Comparison of ENCODE assay signal across 11 cellular contexts in genomic region chr12:15629761-15630160, GRCh38.
DNase-seq lines count a peak whose midpoint lies in the region; ATAC-seq and TF ChIP-seq lines count a peak whose summit lies in the region.
"Had no signal": no experiment of that assay in that cellular context is flagged by ENCODE, and none has a peak within 500 bp of the region (broad histone marks: within the 10 kb centered on the region; RNA-seq: fewer than 3 reads in every experiment).

No MANE protein-coding gene starts in this region.

- no peaks in the 10 kb centered on the region for H3K27me3 ChIP-seq in upper lobe of left lung
- H3K27me3 ChIP-seq in CD4-positive, alpha-beta memory T cell (ENCODE audit: insufficient read depth, low read length): no peaks in the 10 kb centered on the region

- peaks cover 0 to 1% (median 0%) of the 10 kb centered on the region in 4 donors for H3K4me1 Mint-ChIP-seq in CD4-positive, alpha-beta memory T cell
- H3K4me1 Mint-ChIP-seq: stimulated activated memory B cell treated with anti-CD40 and anti-IgM and Interleukin-4, amounts not matched to agents 10 μg/mL and 1 μg/mL and 100 μg/mL, for 72 hours had no signal

- H3K9me3 Mint-ChIP-seq in CD4-positive, alpha-beta memory T cell: peaks cover 0 to 2% (median 0%) of the 10 kb centered on the region in 8 donors
- H3K9me3 Mint-ChIP-seq: stimulated activated memory B cell treated with anti-CD40 and anti-IgM and Interleukin-4, amounts not matched to agents 10 μg/mL and 1 μg/mL and 100 μg/mL, for 72 hours; T-helper 1 cell treated with Interleukin-12 subunit alpha and Interleukin-12 subunit beta and Interleukin-4 antibody, amounts not matched to agents 30 μg/mL and 1 μg/mL, for 36 hours had no signal

- WGBS in mesodermal cell (ENCODE audit: insufficient coverage in 2 of 2), 2 experiments: no CpG with 5 or more reads among the region's 3 CpGs
- 81 to 83% methylated on average over 3 of the region's 3 CpGs for WGBS in upper lobe of left lung, 2 donors

- CTCF ChIA-PET in CD4-positive, alpha-beta memory T cell (lab: Charles Lee; ENCODE audit: partially characterized antibody): no interaction called here

- DNase-seq in LHCN-M2 (ENCODE audit: low read depth) (peak; percentile 53), upper lobe of left lung (no peak)
- no peak for DNase-seq in stimulated activated CD4-positive, alpha-beta T cell treated with anti-CD3 and anti-CD28 coated beads, Interleukin-2, amount 100 ng/mL, for 24 hours
- DNase-seq in CD4-positive, alpha-beta memory T cell: no peak
- DNase-seq in activated naive CD4-positive, alpha-beta T cell treated with anti-CD3 and anti-CD28 coated beads, Interleukin-2, amount 50 U/mL, for 16 hours: no peak
- DNase-seq: GDM1 had no signal

- H3K36me3 Mint-ChIP-seq in CD4-positive, alpha-beta memory T cell: no peaks in the 10 kb centered on the region
- H3K36me3 Mint-ChIP-seq: stimulated activated memory B cell treated with anti-CD40 and anti-IgM and Interleukin-4, amounts not matched to agents 10 μg/mL and 1 μg/mL and 100 μg/mL, for 72 hours had no signal

- H3K27ac ChIP-seq in cingulate gyrus (ENCODE audit: low read depth, low read length) (peak overlapping the region; percentile 4), mesodermal cell (ENCODE audit: low read depth, low read length, severe bottlenecking) (peak overlapping the region; percentile 93), upper lobe of left lung (peak overlapping the region; percentile 29 to 84 (median 66))
- H3K27ac ChIP-seq in CD4-positive, alpha-beta memory T cell (ENCODE audit: low read depth, low read length): no peak overlapping the region
- H3K27ac ChIP-seq: KMS-11 had no signal

- H3K4me1 ChIP-seq in mesodermal cell (ENCODE audit: control insufficient read depth, insufficient read depth, low read length, poor library complexity, severe bottlenecking) (peaks cover 47% of the 10 kb centered on the region), upper lobe of left lung (peaks cover 6 to 23% (median 21%) of the 10 kb centered on the region in 4 donors)
- no peaks in the 10 kb centered on the region for H3K4me1 ChIP-seq in CD4-positive, alpha-beta memory T cell (ENCODE audit: insufficient read depth, low read length)

- POLR2A ChIA-PET in CD4-positive, alpha-beta memory T cell (lab: Charles Lee; ENCODE audit: partially characterized antibody): no interaction called here

- H3K4me3 Mint-ChIP-seq in CD4-positive, alpha-beta memory T cell: no peak overlapping the region
- H3K4me3 Mint-ChIP-seq: stimulated activated memory B cell treated with anti-CD40 and anti-IgM and Interleukin-4, amounts not matched to agents 10 μg/mL and 1 μg/mL and 100 μg/mL, for 72 hours; T-helper 1 cell treated with Interleukin-12 subunit alpha and Interleukin-12 subunit beta and Interleukin-4 antibody, amounts not matched to agents 30 μg/mL and 1 μg/mL, for 36 hours had no signal

- no peak for TF ChIP-seq EP300 in upper lobe of left lung (IDR thresholded peaks at IDR 0.05)

- H3K36me3 ChIP-seq in mesodermal cell (ENCODE audit: control insufficient read depth, insufficient read depth, low read length) (no peaks in the 10 kb centered on the region), upper lobe of left lung (peaks cover 0 to 4% (median 0%) of the 10 kb centered on the region in 4 donors)
- no peaks in the 10 kb centered on the region for H3K36me3 ChIP-seq in CD4-positive, alpha-beta memory T cell (ENCODE audit: insufficient read depth, low read length)

- H3K27ac Mint-ChIP-seq in CD4-positive, alpha-beta memory T cell: no peak overlapping the region
- H3K27ac Mint-ChIP-seq: stimulated activated memory B cell treated with anti-CD40 and anti-IgM and Interleukin-4, amounts not matched to agents 10 μg/mL and 1 μg/mL and 100 μg/mL, for 72 hours; T-helper 1 cell treated with Interleukin-12 subunit alpha and Interleukin-12 subunit beta and Interleukin-4 antibody, amounts not matched to agents 30 μg/mL and 1 μg/mL, for 36 hours had no signal

- no peak for TF ChIP-seq POLR2A in upper lobe of left lung (IDR thresholded peaks at IDR 0.05)

- intact Hi-C loops in CD4-positive, alpha-beta memory T cell (cut with micrococcal nuclease): no loop called here

- TF ChIP-seq CTCF in upper lobe of left lung (IDR thresholded peaks at IDR 0.05): no peak

- no peak for ATAC-seq in upper lobe of left lung (ENCODE audit: low FRiP score in 2 of 2)

- H3K9me3 ChIP-seq in mesodermal cell (ENCODE audit: control insufficient read depth, low read length): no peaks in the 10 kb centered on the region
- H3K9me3 ChIP-seq in upper lobe of left lung: no peaks in the 10 kb centered on the region
- no peaks in the 10 kb centered on the region for H3K9me3 ChIP-seq in CD4-positive, alpha-beta memory T cell (ENCODE audit: control insufficient read depth in 1 of 2, low read length in 2 of 2)

- no peak overlapping the region for H3K4me3 ChIP-seq in mesodermal cell (ENCODE audit: extremely low read depth, insufficient read depth, low read length, poor library complexity, severe bottlenecking)
- H3K4me3 ChIP-seq in upper lobe of left lung: no peak overlapping the region
- no peak overlapping the region for H3K4me3 ChIP-seq in CD4-positive, alpha-beta memory T cell (ENCODE audit: low read length in 2 of 2)

- H3K27me3 Mint-ChIP-seq in CD4-positive, alpha-beta memory T cell: peaks cover 0 to 2% of the 10 kb centered on the region in 2 donors
- H3K27me3 Mint-ChIP-seq: stimulated activated memory B cell treated with anti-CD40 and anti-IgM and Interleukin-4, amounts not matched to agents 10 μg/mL and 1 μg/mL and 100 μg/mL, for 72 hours had no signal
